In the genomic region with DNA sequence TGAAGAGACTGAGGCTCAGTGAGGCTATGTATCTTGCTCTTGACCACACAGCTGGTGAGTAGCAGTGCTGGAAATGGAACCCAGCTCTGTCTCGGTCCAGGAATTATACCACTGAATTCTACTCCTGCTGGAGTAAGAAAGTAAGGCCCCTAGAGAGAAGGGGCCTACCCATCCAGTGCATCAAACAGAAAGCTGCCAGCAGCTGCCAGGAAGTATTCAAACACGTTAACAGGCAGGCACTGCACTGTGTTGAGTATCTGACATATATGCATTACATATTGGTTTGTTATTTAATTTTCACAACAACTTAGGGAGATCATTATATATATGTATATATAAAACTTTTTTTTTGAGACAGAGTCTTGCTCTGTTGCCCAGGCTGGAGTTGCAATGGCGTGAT, we compare ENCODE assay signal across 1 cellular context.
A peak's percentile ranks its signal among the peaks of the same experiment; 100 is the strongest.
TF ChIP-seq lines count a peak whose summit lies in the region.

No MANE protein-coding gene starts in this region.

TF ChIP-seq in HepG2, 621 proteins besides CTCF, POLR2A, EP300 and RAD21:
- TF ChIP-seq, protein P1, sequence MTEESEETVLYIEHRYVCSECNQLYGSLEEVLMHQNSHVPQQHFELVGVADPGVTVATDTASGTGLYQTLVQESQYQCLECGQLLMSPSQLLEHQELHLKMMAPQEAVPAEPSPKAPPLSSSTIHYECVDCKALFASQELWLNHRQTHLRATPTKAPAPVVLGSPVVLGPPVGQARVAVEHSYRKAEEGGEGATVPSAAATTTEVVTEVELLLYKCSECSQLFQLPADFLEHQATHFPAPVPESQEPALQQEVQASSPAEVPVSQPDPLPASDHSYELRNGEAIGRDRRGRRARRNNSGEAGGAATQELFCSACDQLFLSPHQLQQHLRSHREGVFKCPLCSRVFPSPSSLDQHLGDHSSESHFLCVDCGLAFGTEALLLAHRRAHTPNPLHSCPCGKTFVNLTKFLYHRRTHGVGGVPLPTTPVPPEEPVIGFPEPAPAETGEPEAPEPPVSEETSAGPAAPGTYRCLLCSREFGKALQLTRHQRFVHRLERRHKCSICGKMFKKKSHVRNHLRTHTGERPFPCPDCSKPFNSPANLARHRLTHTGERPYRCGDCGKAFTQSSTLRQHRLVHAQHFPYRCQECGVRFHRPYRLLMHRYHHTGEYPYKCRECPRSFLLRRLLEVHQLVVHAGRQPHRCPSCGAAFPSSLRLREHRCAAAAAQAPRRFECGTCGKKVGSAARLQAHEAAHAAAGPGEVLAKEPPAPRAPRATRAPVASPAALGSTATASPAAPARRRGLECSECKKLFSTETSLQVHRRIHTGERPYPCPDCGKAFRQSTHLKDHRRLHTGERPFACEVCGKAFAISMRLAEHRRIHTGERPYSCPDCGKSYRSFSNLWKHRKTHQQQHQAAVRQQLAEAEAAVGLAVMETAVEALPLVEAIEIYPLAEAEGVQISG (CRISPR knock-in tag; IDR thresholded peaks at IDR 0.05): no peak
- peak; percentile 45; the same call in 1 of the 2 replicates for TF ChIP-seq ZNF629 (CRISPR knock-in tag; conservative IDR thresholded peaks at IDR 0.05)
- TF ChIP-seq NFE2L2 (IDR thresholded peaks at IDR 0.05; ENCODE audit: low read length): no peak
- TF ChIP-seq ZNF468 (CRISPR knock-in tag; IDR thresholded peaks at IDR 0.05): no peak
- TF ChIP-seq, protein P2, sequence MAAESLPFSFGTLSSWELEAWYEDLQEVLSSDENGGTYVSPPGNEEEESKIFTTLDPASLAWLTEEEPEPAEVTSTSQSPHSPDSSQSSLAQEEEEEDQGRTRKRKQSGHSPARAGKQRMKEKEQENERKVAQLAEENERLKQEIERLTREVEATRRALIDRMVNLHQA (CRISPR knock-in tag; IDR thresholded peaks at IDR 0.05): no peak
- no peak for TF ChIP-seq CHCHD3 (CRISPR knock-in tag; IDR thresholded peaks at IDR 0.05)
- TF ChIP-seq, protein P3, sequence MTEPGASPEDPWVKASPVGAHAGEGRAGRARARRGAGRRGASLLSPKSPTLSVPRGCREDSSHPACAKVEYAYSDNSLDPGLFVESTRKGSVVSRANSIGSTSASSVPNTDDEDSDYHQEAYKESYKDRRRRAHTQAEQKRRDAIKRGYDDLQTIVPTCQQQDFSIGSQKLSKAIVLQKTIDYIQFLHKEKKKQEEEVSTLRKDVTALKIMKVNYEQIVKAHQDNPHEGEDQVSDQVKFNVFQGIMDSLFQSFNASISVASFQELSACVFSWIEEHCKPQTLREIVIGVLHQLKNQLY (CRISPR knock-in tag; IDR thresholded peaks at IDR 0.05): no peak
- TF ChIP-seq RNF2 (conservative IDR thresholded peaks at IDR 0.05; ENCODE audit: low read depth): no peak
TF ChIP-seq in HepG2: peak in this region for 1.
